Comparison of ENCODE assay signal across 15 cellular contexts in genomic region chr16:84284168-84284722, GRCh38. TPM values are rescaled to one million over a fixed set of nuclear protein-coding genes. Genes with fewer than 3 reads are reported as not detected.
DNase-seq lines count a peak whose midpoint lies in the region; ATAC-seq, FAIRE-seq and TF ChIP-seq lines count a peak whose summit lies in the region.
"Had no signal": no experiment of that assay in that cellular context is flagged by ENCODE, and none has a peak within 500 bp of the region (broad histone marks: within the 10 kb centered on the region; RNA-seq: fewer than 3 reads in every experiment).

No MANE protein-coding gene starts in this region.

- intact Hi-C loops in K562 (cut with micrococcal nuclease): no loop called here
- intact Hi-C loops in posterior vena cava (cut with DNase I): no loop called here
- intact Hi-C loops in activated CD4-positive, alpha-beta memory T cell treated with anti-CD3 and anti-CD28 coated beads for 36 hours (cut with micrococcal nuclease): no loop called here

- no peak for TF ChIP-seq CTCF in K562 (IDR thresholded peaks at IDR 0.05 in 2 of 3, conservative IDR thresholded peaks at IDR 0.05 in 1 of 3; ENCODE audit: insufficient read depth in 2 of 3, low read depth in 1 of 3, low read length in 3 of 3)
- no peak for TF ChIP-seq CTCF in hepatocyte (IDR thresholded peaks at IDR 0.05; ENCODE audit: poor library complexity)
- TF ChIP-seq CTCF in progenitor cell of endocrine pancreas (IDR thresholded peaks at IDR 0.05; ENCODE audit: unreplicated experiment): no peak

- no peaks in the 10 kb centered on the region for H3K36me3 Mint-ChIP-seq in activated CD4-positive, alpha-beta memory T cell treated with anti-CD3 and anti-CD28 coated beads for 36 hours
- H3K36me3 Mint-ChIP-seq in progenitor cell of endocrine pancreas (ENCODE audit: insufficient read depth): no peaks in the 10 kb centered on the region
- H3K36me3 Mint-ChIP-seq: CD8-positive, alpha-beta memory T cell had no signal

- no peaks in the 10 kb centered on the region for H3K9me3 ChIP-seq in K562 (replicated peaks; ENCODE audit: control insufficient read depth, insufficient read depth, low read depth, low read length)
- H3K9me3 ChIP-seq in hepatocyte (ENCODE audit: low read depth): no peaks in the 10 kb centered on the region

- H3K4me2 ChIP-seq in K562 (ENCODE audit: insufficient read depth, low read length): no peak overlapping the region
- H3K4me2 ChIP-seq in hepatocyte: no peak overlapping the region

- no peak for FAIRE-seq in K562 (lab: Jason Lieb, UNC)
- FAIRE-seq: GM18507 had no signal

- H2AFZ ChIP-seq in K562 (ENCODE audit: low read depth, low read length) (no peak overlapping the region), hepatocyte (no peak overlapping the region)

- H3K9me1 ChIP-seq in K562 (ENCODE audit: control insufficient read depth, insufficient read depth, low read length): no peaks in the 10 kb centered on the region

- H3K4me1 Mint-ChIP-seq in activated CD4-positive, alpha-beta memory T cell treated with anti-CD3 and anti-CD28 coated beads for 36 hours (ENCODE audit: low read depth): no peaks in the 10 kb centered on the region
- peaks cover 2% of the 10 kb centered on the region for H3K4me1 Mint-ChIP-seq in progenitor cell of endocrine pancreas (ENCODE audit: low read depth)
- H3K4me1 Mint-ChIP-seq: CD8-positive, alpha-beta memory T cell had no signal

- H3K9ac ChIP-seq in K562 (ENCODE audit: insufficient read depth in 1 of 2, low read depth in 2 of 2, low read length in 2 of 2): no peak overlapping the region

- DNase-seq in GM03348 (ENCODE audit: low spot score): peak; percentile 78
- DNase-seq in K562 (ENCODE audit: extremely low read depth in 1 of 4, low spot score in 3 of 4): peak; percentile 12 to 38 (median 28)
- peak; percentile 59 for DNase-seq in hepatocyte (ENCODE audit: low spot score)
- peak; percentile 86 for DNase-seq in posterior vena cava (ENCODE audit: low spot score)
- DNase-seq in activated CD4-positive, alpha-beta memory T cell treated with anti-CD3 and anti-CD28 coated beads for 36 hours: no peak
- DNase-seq in SKM-1 treated with dmso at 0.1 percent for 144 hours (lab: John Stamatoyannopoulos, UW; ENCODE audit: unreplicated experiment): no peak
- no peak for DNase-seq in progenitor cell of endocrine pancreas (ENCODE audit: low spot score, unreplicated experiment)
- DNase-seq: CD8-positive, alpha-beta memory T cell; midbrain; NCI-H2171 treated with DMSO at 0.1 percent for 48 hours; T-helper 2 cell had no signal

- peaks cover 15% of the 10 kb centered on the region for H3K27me3 Mint-ChIP-seq in activated CD4-positive, alpha-beta memory T cell treated with anti-CD3 and anti-CD28 coated beads for 36 hours
- H3K27me3 Mint-ChIP-seq in progenitor cell of endocrine pancreas: peaks cover 30% of the 10 kb centered on the region

- CTCF ChIA-PET in K562 (lab: Yijun Ruan, JAX; ENCODE audit: low intra/inter-chr PET ratio): no interaction called here
- CTCF ChIA-PET in activated CD4-positive, alpha-beta memory T cell treated with anti-CD3 and anti-CD28 coated beads for 36 hours (lab: Charles Lee): interaction anchor here (1.1 kb wide), 1 partner anchor 11 kb away, joined by 3 read pairs; no protein-coding TSS in a partner anchor

- H3K27me3 ChIP-seq in K562 (ENCODE audit: control insufficient read depth in 2 of 2, insufficient read depth in 2 of 2, low read length in 2 of 2) (peaks cover 79 to 94% of the 10 kb centered on the region in 2 experiments), hepatocyte (no peaks in the 10 kb centered on the region)

- no peak for TF ChIP-seq RAD21 in K562 (CRISPR knock-in tag; conservative IDR thresholded peaks at IDR 0.05 in 1 of 2, IDR thresholded peaks at IDR 0.05 in 1 of 2)

- in situ Hi-C loops in K562 (cut with MboI): loop anchor here (5.0 kb wide), 1 partner anchor 193 kb away; no protein-coding TSS in a partner anchor

- H3K27ac Mint-ChIP-seq in activated CD4-positive, alpha-beta memory T cell treated with anti-CD3 and anti-CD28 coated beads for 36 hours: no peak overlapping the region
- no peak overlapping the region for H3K27ac Mint-ChIP-seq in progenitor cell of endocrine pancreas
- H3K27ac Mint-ChIP-seq: CD8-positive, alpha-beta memory T cell had no signal

- H3K27ac ChIP-seq in K562 (ENCODE audit: extremely low read depth, low read depth, low read length) (no peak overlapping the region), hepatocyte (peak overlapping the region; percentile 59)

- 11% methylated on average over 12 of the region's 12 CpGs for WGBS in K562 (ENCODE audit: insufficient coverage, low coverage, missing lambda C conversion rate)
- 37% methylated on average over 12 of the region's 12 CpGs for WGBS in hepatocyte (ENCODE audit: low lambda C conversion rate, missing lambda C conversion rate)

- POLR2A ChIA-PET in K562 (lab: Yijun Ruan, JAX): no interaction called here
- POLR2A ChIA-PET in activated CD4-positive, alpha-beta memory T cell treated with anti-CD3 and anti-CD28 coated beads for 36 hours (lab: Charles Lee): no interaction called here

- no peaks in the 10 kb centered on the region for H3K9me3 Mint-ChIP-seq in activated CD4-positive, alpha-beta memory T cell treated with anti-CD3 and anti-CD28 coated beads for 36 hours
- H3K9me3 Mint-ChIP-seq in progenitor cell of endocrine pancreas (ENCODE audit: low read depth): peaks cover 3% of the 10 kb centered on the region
- H3K9me3 Mint-ChIP-seq: CD8-positive, alpha-beta memory T cell had no signal

- no peak overlapping the region for H3K4me3 ChIP-seq in K562
- no peak overlapping the region for H3K4me3 ChIP-seq in hepatocyte

- ATAC-seq in K562: peak; percentile 65
- no peak for ATAC-seq in GM19328 (IDR thresholded peaks at IDR 0.05; ENCODE audit: unreplicated experiment)

- H3K79me2 ChIP-seq in K562 (ENCODE audit: control insufficient read depth, insufficient read depth, low read length) (no peaks in the 10 kb centered on the region), hepatocyte (no peaks in the 10 kb centered on the region)

- no peak for TF ChIP-seq EP300 in K562 (IDR thresholded peaks at IDR 0.05; ENCODE audit: low read length)

- no TSS peak for BruUV-seq in K562 (replicated peaks; lab: Mats Ljungman, UMichigan)

- H3K4me1 ChIP-seq in K562 (replicated peaks in 1 of 2; ENCODE audit: control insufficient read depth in 2 of 2, insufficient read depth in 2 of 2, low read length in 2 of 2): no peaks in the 10 kb centered on the region
- peaks cover 17% of the 10 kb centered on the region for H3K4me1 ChIP-seq in hepatocyte (ENCODE audit: insufficient read depth)

- H3K4me3 Mint-ChIP-seq in activated CD4-positive, alpha-beta memory T cell treated with anti-CD3 and anti-CD28 coated beads for 36 hours: no peak overlapping the region
- no peak overlapping the region for H3K4me3 Mint-ChIP-seq in progenitor cell of endocrine pancreas (ENCODE audit: low read depth)
- H3K4me3 Mint-ChIP-seq: CD8-positive, alpha-beta memory T cell had no signal

- H4K20me1 ChIP-seq in K562 (replicated peaks; ENCODE audit: control insufficient read depth, insufficient read depth, low read length): peaks cover 12% of the 10 kb centered on the region
- no peaks in the 10 kb centered on the region for H4K20me1 ChIP-seq in hepatocyte (ENCODE audit: insufficient read depth, poor library complexity, severe bottlenecking)

- H3K36me3 ChIP-seq in K562 (ENCODE audit: control insufficient read depth, insufficient read depth, low read length) (no peaks in the 10 kb centered on the region), hepatocyte (replicated peaks; ENCODE audit: insufficient read depth, low read depth) (no peaks in the 10 kb centered on the region)

- H3K9me2 ChIP-seq in hepatocyte (replicated peaks; ENCODE audit: insufficient read depth): no peaks in the 10 kb centered on the region

- no peak for TF ChIP-seq POLR2A in K562 (conservative IDR thresholded peaks at IDR 0.05)

RNA-seq across cellular contexts. Expression of gene WFDC1, which starts 10.4 kb away (rescaled TPM):
- not detected in 2 replicates for total RNA-seq in K562 (2011; cell fraction: chromatin; rRNA removed; ENCODE audit: low replicate concordance)
- not detected in 2 replicates for total RNA-seq in K562 (2011; cell fraction: nucleolus; rRNA removed)
- total RNA-seq in K562 (2011; cell fraction: nucleoplasm; rRNA removed): not detected in 2 replicates
- total RNA-seq in K562 (2014; rRNA removed): not detected in 2 replicates
- total RNA-seq in K562 (2014; rRNA removed; fragmentation: Illumina TruSeq; extraction: Trizol): not detected in 2 replicates
- total RNA-seq in K562 (2015; rRNA removed; fragmentation: Illumina TruSeq; extraction: Trizol): not detected in 2 replicates
- not detected in 2 replicates for total RNA-seq in K562 (2021)
- polyA plus RNA-seq in K562 (2011; rRNA removed): not detected in 2 replicates
- polyA plus RNA-seq in K562 (2011; cell fraction: cytosol; rRNA removed): not detected in 2 replicates
- polyA plus RNA-seq in K562 (2011; cell fraction: nucleus; rRNA removed): not detected in 2 replicates
- polyA plus RNA-seq in K562 (2012): not detected in 2 replicates
- polyA plus RNA-seq in K562 (2014; fragmentation: Illumina TruSeq; extraction: Trizol): not detected in 2 replicates
- polyA plus RNA-seq in K562 (2014; fragmentation: Nextera tagmentation; extraction: Ambion mirVana): not detected
- polyA plus RNA-seq in K562 (2014; rRNA removed): not detected in 2 replicates
- not detected in 2 replicates for polyA minus RNA-seq in K562 (2011; rRNA and poly(A)+ RNA removed)
- polyA minus RNA-seq in K562 (2011; cell fraction: cytosol; rRNA and poly(A)+ RNA removed): not detected in 2 replicates
- not detected in 2 replicates for polyA minus RNA-seq in K562 (2011; cell fraction: nucleus; rRNA and poly(A)+ RNA removed)
- 12.9 and 14.0 TPM in 2 replicates for total RNA-seq in hepatocyte
- 16.9 and 17.6 TPM in 2 replicates for polyA plus RNA-seq in hepatocyte
- total RNA-seq in posterior vena cava: 10 to 100 TPM; 48.7 to 93.6 TPM
- total RNA-seq in activated CD4-positive, alpha-beta memory T cell treated with anti-CD3 and anti-CD28 coated beads for 36 hours: not detected
- 0.09 and 0.24 TPM in 2 replicates for total RNA-seq in progenitor cell of endocrine pancreas
- total RNA-seq: CD8-positive, alpha-beta memory T cell; dermis microvascular lymphatic vessel endothelial cell had no signal
- polyA plus RNA-seq: CD8-positive, alpha-beta memory T cell had no signal

RNA-seq across cellular contexts. Expression of gene KCNG4, which starts 44.4 kb away (rescaled TPM):
- total RNA-seq in K562 (2011; cell fraction: chromatin; rRNA removed; ENCODE audit: low replicate concordance): not detected in 2 replicates
- total RNA-seq in K562 (2011; cell fraction: nucleolus; rRNA removed): not detected in 2 replicates
- total RNA-seq in K562 (2011; cell fraction: nucleoplasm; rRNA removed): not detected in 2 replicates
- total RNA-seq in K562 (2014; rRNA removed) (not detected in 2 replicates), K562 (2014; rRNA removed; fragmentation: Illumina TruSeq; extraction: Trizol) (not detected in 2 replicates), K562 (2015; rRNA removed; fragmentation: Illumina TruSeq; extraction: Trizol) (not detected in 2 replicates), K562 (2021) (not detected in 2 replicates), hepatocyte (not detected in 2 replicates), posterior vena cava (not detected), progenitor cell of endocrine pancreas (not detected in 2 replicates)
- polyA plus RNA-seq in K562 (2011; rRNA removed) (not detected in 2 replicates), K562 (2014; fragmentation: Illumina TruSeq; extraction: Trizol) (not detected in 2 replicates), K562 (2014; fragmentation: Nextera tagmentation; extraction: Ambion mirVana) (not detected), K562 (2014; rRNA removed) (not detected in 2 replicates), hepatocyte (not detected in 2 replicates)
- polyA plus RNA-seq in K562 (2011; cell fraction: cytosol; rRNA removed): not detected in 2 replicates
- not detected in 2 replicates for polyA plus RNA-seq in K562 (2011; cell fraction: nucleus; rRNA removed)
- not detected in 2 replicates for polyA plus RNA-seq in K562 (2012)
- polyA minus RNA-seq in K562 (2011; rRNA and poly(A)+ RNA removed): not detected in 2 replicates
- polyA minus RNA-seq in K562 (2011; cell fraction: cytosol; rRNA and poly(A)+ RNA removed): not detected in 2 replicates
- polyA minus RNA-seq in K562 (2011; cell fraction: nucleus; rRNA and poly(A)+ RNA removed): not detected in 2 replicates
- total RNA-seq in activated CD4-positive, alpha-beta memory T cell treated with anti-CD3 and anti-CD28 coated beads for 36 hours: not detected
- total RNA-seq: CD8-positive, alpha-beta memory T cell; dermis microvascular lymphatic vessel endothelial cell; temporal lobe had no signal
- polyA plus RNA-seq: CD8-positive, alpha-beta memory T cell had no signal

Comparison
In these comparisons a context has a peak if more than half of its experiments do, and no peak if none do; other contexts are left out.
1. DNase-seq: peak in GM03348 (single experiment), K562 (4 of 4), hepatocyte (single experiment) and posterior vena cava (single experiment); none in activated CD4-positive, alpha-beta memory T cell treated with anti-CD3 and anti-CD28 coated beads for 36 hours (single experiment), SKM-1 treated with dmso at 0.1 percent for 144 hours (single experiment) and progenitor cell of endocrine pancreas (single experiment).
2. RNA of gene WFDC1, which starts 10.4 kb away (total RNA-seq): 48.7 to 93.6 TPM in posterior vena cava and 12.9 to 14.0 TPM in hepatocyte; 0.09 to 0.24 TPM in progenitor cell of endocrine pancreas, not detected in K562 and not detected in activated CD4-positive, alpha-beta memory T cell treated with anti-CD3 and anti-CD28 coated beads for 36 hours; every median in the first group is over 10 times any median in the second.